37 cellular contexts compared by ENCODE assay signal in genomic region chr13:69997061-69997460, GRCh38.
"Had no signal": no experiment of that assay in that cellular context is flagged by ENCODE, and none has a peak within 500 bp of the region (broad histone marks: within the 10 kb centered on the region; RNA-seq: fewer than 3 reads in every experiment).

No MANE protein-coding gene starts in this region.

- ATAC-seq: activated naive CD4-positive, alpha-beta T cell treated with anti-CD3 and anti-CD28 coated beads, Interleukin-2, amount 50 U/mL, for 72 hours; activated naive CD8-positive, alpha-beta T cell treated with anti-CD3 and anti-CD28 coated beads, Interleukin-2, amount 50 U/mL, for 24 hours; activated T-cell treated with anti-CD3 and anti-CD28 coated beads, Interleukin-2, amount 50 U/mL, for 4 hours; activated T-cell treated with anti-CD3 and anti-CD28 coated beads, Interleukin-2, amount 50 U/mL, for 72 hours; activated T-helper 17 cell treated with anti-CD3 and anti-CD28 coated beads, Interleukin-2, amount 50 U/mL, for 72 hours; body of pancreas had no signal

- H3K27ac Mint-ChIP-seq: activated naive CD4-positive, alpha-beta T cell treated with anti-CD3 and anti-CD28 coated beads for 36 hours; activated naive CD4-positive, alpha-beta T cell treated with anti-CD3 and anti-CD28 coated beads, Interleukin-2, amount 10 ng/mL, durations not matched to agents 7 days and 5 days; activated naive CD4-positive, alpha-beta T cell treated with anti-CD3 and anti-CD28 coated beads, Interleukin-2, amount 50 U/mL, for 24 hours; activated naive CD4-positive, alpha-beta T cell treated with anti-CD3 and anti-CD28 coated beads, Interleukin-2, amount 50 U/mL, for 72 hours; activated naive CD8-positive, alpha-beta T cell; activated naive CD8-positive, alpha-beta T cell treated with anti-CD3 and anti-CD28 coated beads for 36 hours; activated naive CD8-positive, alpha-beta T cell treated with anti-CD3 and anti-CD28 coated beads, Interleukin-2, amount 10 ng/mL, durations not matched to agents 7 days and 5 days; activated naive CD8-positive, alpha-beta T cell treated with anti-CD3 and anti-CD28 coated beads, Interleukin-2, amount 50 U/mL, for 24 hours; activated T-cell treated with anti-CD3 and anti-CD28 coated beads, Interleukin-2, amount 50 U/mL, for 24 hours; activated T-cell treated with anti-CD3 and anti-CD28 coated beads, Interleukin-2, amount 50 U/mL, for 72 hours; activated T-helper 1 cell treated with anti-CD3 and anti-CD28 coated beads, Interleukin-12 subunit alpha, Interleukin-12 subunit beta, Interleukin-2, Interleukin-4 antibody, amounts not matched to agents 30 ng/mL and 10 ng/mL and 1 ng/mL, durations not matched to agents 14 hours and 24 hours and 36 hours; activated T-helper 17 cell treated with anti-CD3 and anti-CD28 coated beads, Interleukin-2, amount 50 U/mL, for 72 hours; activated T-helper 2 cell treated with anti-CD3 and anti-CD28 coated beads, Interferon-gamma antibody, Interleukin-2, Interleukin-4, amounts not matched to agents 10 μg/mL and 5 μg/mL and 100 μg/mL, durations not matched to agents 14 hours and 24 hours and 36 hours; brain had no signal

- H3K9me3 Mint-ChIP-seq: activated naive CD4-positive, alpha-beta T cell treated with anti-CD3 and anti-CD28 coated beads for 36 hours; activated naive CD4-positive, alpha-beta T cell treated with anti-CD3 and anti-CD28 coated beads, Interleukin-2, amount 10 ng/mL, durations not matched to agents 7 days and 5 days; activated naive CD4-positive, alpha-beta T cell treated with anti-CD3 and anti-CD28 coated beads, Interleukin-2, amount 50 U/mL, for 24 hours; activated naive CD8-positive, alpha-beta T cell treated with anti-CD3 and anti-CD28 coated beads, Interleukin-2, amount 10 ng/mL, durations not matched to agents 7 days and 5 days; activated naive CD8-positive, alpha-beta T cell treated with anti-CD3 and anti-CD28 coated beads, Interleukin-2, amount 50 U/mL, for 24 hours had no signal

- H3K4me1 ChIP-seq: adrenal gland, ascending aorta, body of pancreas, breast epithelium had no signal

- H3K4me3 Mint-ChIP-seq: activated naive CD4-positive, alpha-beta T cell treated with anti-CD3 and anti-CD28 coated beads for 36 hours; activated naive CD4-positive, alpha-beta T cell treated with anti-CD3 and anti-CD28 coated beads, Interleukin-2, amount 10 ng/mL, durations not matched to agents 7 days and 5 days; activated naive CD4-positive, alpha-beta T cell treated with anti-CD3 and anti-CD28 coated beads, Interleukin-2, amount 50 U/mL, for 24 hours; activated naive CD8-positive, alpha-beta T cell; activated naive CD8-positive, alpha-beta T cell treated with anti-CD3 and anti-CD28 coated beads for 36 hours; activated naive CD8-positive, alpha-beta T cell treated with anti-CD3 and anti-CD28 coated beads, Interleukin-2, amount 10 ng/mL, durations not matched to agents 7 days and 5 days; activated naive CD8-positive, alpha-beta T cell treated with anti-CD3 and anti-CD28 coated beads, Interleukin-2, amount 50 U/mL, for 24 hours; activated T-cell treated with anti-CD3 and anti-CD28 coated beads, Interleukin-2, amount 50 U/mL, for 24 hours; activated T-cell treated with anti-CD3 and anti-CD28 coated beads, Interleukin-2, amount 50 U/mL, for 4 hours; activated T-cell treated with anti-CD3 and anti-CD28 coated beads, Interleukin-2, amount 50 U/mL, for 72 hours; activated T-helper 1 cell treated with anti-CD3 and anti-CD28 coated beads, Interleukin-12 subunit alpha, Interleukin-12 subunit beta, Interleukin-2, Interleukin-4 antibody, amounts not matched to agents 30 ng/mL and 10 ng/mL and 1 ng/mL, durations not matched to agents 14 hours and 24 hours and 36 hours; activated T-helper 17 cell treated with anti-CD3 and anti-CD28 coated beads, Interleukin-2, amount 50 U/mL, for 72 hours; brain; central memory CD8-positive, alpha-beta T cell had no signal

- H3K4me1 Mint-ChIP-seq: activated naive CD4-positive, alpha-beta T cell treated with anti-CD3 and anti-CD28 coated beads, Interleukin-2, amount 10 ng/mL, durations not matched to agents 7 days and 5 days; activated naive CD4-positive, alpha-beta T cell treated with anti-CD3 and anti-CD28 coated beads, Interleukin-2, amount 50 U/mL, for 24 hours; activated naive CD8-positive, alpha-beta T cell treated with anti-CD3 and anti-CD28 coated beads for 36 hours; activated naive CD8-positive, alpha-beta T cell treated with anti-CD3 and anti-CD28 coated beads, Interleukin-2, amount 10 ng/mL, durations not matched to agents 7 days and 5 days; activated naive CD8-positive, alpha-beta T cell treated with anti-CD3 and anti-CD28 coated beads, Interleukin-2, amount 50 U/mL, for 24 hours; activated T-helper 17 cell treated with anti-CD3 and anti-CD28 coated beads, Interleukin-2, amount 50 U/mL, for 72 hours; brain; central memory CD8-positive, alpha-beta T cell had no signal

- H3K27ac ChIP-seq: adrenal gland, ascending aorta, body of pancreas, brain microvascular endothelial cell, breast epithelium, cardiac muscle cell had no signal

- H3K36me3 ChIP-seq: adrenal gland, ascending aorta, brain microvascular endothelial cell, breast epithelium, cardiac muscle cell had no signal

- H3K9me3 ChIP-seq: adrenal gland, ascending aorta, body of pancreas, breast epithelium had no signal

- H3K27me3 ChIP-seq: adrenal gland, ascending aorta, body of pancreas, brain microvascular endothelial cell, breast epithelium, cardiac muscle cell had no signal

- H3K36me3 Mint-ChIP-seq: activated naive CD4-positive, alpha-beta T cell treated with anti-CD3 and anti-CD28 coated beads, Interleukin-2, amount 10 ng/mL, durations not matched to agents 7 days and 5 days; activated naive CD4-positive, alpha-beta T cell treated with anti-CD3 and anti-CD28 coated beads, Interleukin-2, amount 50 U/mL, for 24 hours; activated naive CD4-positive, alpha-beta T cell treated with anti-CD3 and anti-CD28 coated beads, Interleukin-2, amount 50 U/mL, for 72 hours; activated naive CD8-positive, alpha-beta T cell; activated naive CD8-positive, alpha-beta T cell treated with anti-CD3 and anti-CD28 coated beads for 36 hours; activated naive CD8-positive, alpha-beta T cell treated with anti-CD3 and anti-CD28 coated beads, Interleukin-2, amount 10 ng/mL, durations not matched to agents 7 days and 5 days; brain had no signal

- H3K27me3 Mint-ChIP-seq: activated naive CD4-positive, alpha-beta T cell treated with anti-CD3 and anti-CD28 coated beads, Interleukin-2, amount 10 ng/mL, durations not matched to agents 7 days and 5 days; activated naive CD4-positive, alpha-beta T cell treated with anti-CD3 and anti-CD28 coated beads, Interleukin-2, amount 50 U/mL, for 24 hours; activated naive CD8-positive, alpha-beta T cell; activated naive CD8-positive, alpha-beta T cell treated with anti-CD3 and anti-CD28 coated beads for 36 hours; activated naive CD8-positive, alpha-beta T cell treated with anti-CD3 and anti-CD28 coated beads, Interleukin-2, amount 10 ng/mL, durations not matched to agents 7 days and 5 days; activated naive CD8-positive, alpha-beta T cell treated with anti-CD3 and anti-CD28 coated beads, Interleukin-2, amount 50 U/mL, for 24 hours; activated T-cell treated with anti-CD3 and anti-CD28 coated beads, Interleukin-2, amount 50 U/mL, for 24 hours; activated T-helper 17 cell treated with anti-CD3 and anti-CD28 coated beads, Interleukin-2, amount 50 U/mL, for 72 hours; brain; central memory CD8-positive, alpha-beta T cell had no signal

- DNase-seq: activated effector memory CD4-positive, alpha-beta T cell treated with anti-CD3 and anti-CD28 coated beads, Interleukin-2, amount 50 U/mL, for 16 hours; activated effector memory CD4-positive, alpha-beta T cell treated with Interleukin-2 at 50 U/mL for 16 hours; activated gamma-delta T cell; activated gamma-delta T cell treated with Interleukin-2 at 50 U/mL for 16 hours; activated naive CD4-positive, alpha-beta T cell; activated naive CD4-positive, alpha-beta T cell treated with anti-CD3 and anti-CD28 coated beads for 36 hours; activated naive CD4-positive, alpha-beta T cell treated with anti-CD3 and anti-CD28 coated beads, Interleukin-2, amount 10 ng/mL, durations not matched to agents 7 days and 5 days; activated naive CD4-positive, alpha-beta T cell treated with anti-CD3 and anti-CD28 coated beads, Interleukin-2, amount 50 U/mL, for 16 hours; activated naive CD4-positive, alpha-beta T cell treated with Interleukin-2 at 50 U/mL for 16 hours; activated naive CD8-positive, alpha-beta T cell treated with anti-CD3 and anti-CD28 coated beads for 36 hours; activated naive CD8-positive, alpha-beta T cell treated with anti-CD3 and anti-CD28 coated beads, Interleukin-2, amount 10 ng/mL, durations not matched to agents 7 days and 5 days; activated naive CD8-positive, alpha-beta T cell treated with anti-CD3 and anti-CD28 coated beads, Interleukin-2, amount 50 U/mL, for 24 hours; activated T-cell treated with anti-CD3 and anti-CD28 coated beads, Interleukin-2, amount 50 U/mL, for 24 hours; activated T-cell treated with anti-CD3 and anti-CD28 coated beads, Interleukin-2, amount 50 U/mL, for 4 hours; activated T-cell treated with anti-CD3 and anti-CD28 coated beads, Interleukin-2, amount 50 U/mL, for 48 hours; activated T-cell treated with anti-CD3 and anti-CD28 coated beads, Interleukin-2, amount 50 U/mL, for 72 hours; adrenal gland; amniotic stem cell; amygdala; anterior cingulate cortex; aorta; body of pancreas; brain microvascular endothelial cell; caudate nucleus; central memory CD4-positive, alpha-beta T cell; cerebellar nuclear complex had no signal

- H3K4me3 ChIP-seq: adrenal gland, ascending aorta, body of pancreas, breast epithelium, cardiac muscle cell had no signal
